In the genomic region with DNA sequence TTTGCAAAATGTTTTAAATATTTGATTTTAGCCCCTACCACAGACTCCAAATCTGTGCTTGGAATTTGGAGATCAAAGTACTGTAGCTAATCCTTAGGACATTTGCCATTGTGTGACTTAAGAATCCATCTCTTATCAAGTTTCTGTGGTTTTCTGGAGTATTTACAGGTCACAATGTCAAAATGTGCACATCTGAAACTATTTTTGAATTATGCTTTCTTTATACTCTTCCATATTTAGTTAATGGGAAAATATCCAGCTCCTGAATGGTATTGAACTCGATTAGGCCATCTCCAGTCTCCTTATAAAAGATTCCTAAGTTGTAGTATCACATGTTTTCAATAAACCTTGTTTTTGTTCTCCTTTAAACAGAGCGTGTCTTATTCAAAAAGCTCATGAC, we compare ENCODE assay signal across 1 cellular context.
TF ChIP-seq lines count a peak whose summit lies in the region.

No MANE protein-coding gene starts in this region.

TF ChIP-seq in WTC11, 78 proteins besides CTCF, POLR2A, EP300 and RAD21 (continued from another document):
- no peak for TF ChIP-seq CBFB (CRISPR knock-in tag; IDR thresholded peaks at IDR 0.05; ENCODE audit: low read depth)
- TF ChIP-seq NFYB (CRISPR knock-in tag; conservative IDR thresholded peaks at IDR 0.05; ENCODE audit: low read depth) = no peak
- no peak for TF ChIP-seq FOXP4 (CRISPR knock-in tag; IDR thresholded peaks at IDR 0.05)
- TF ChIP-seq SMAD3 (CRISPR knock-in tag; IDR thresholded peaks at IDR 0.05; ENCODE audit: borderline replicate concordance) = no peak
- no peak for TF ChIP-seq ZNF138 (CRISPR knock-in tag; conservative IDR thresholded peaks at IDR 0.05)
- TF ChIP-seq, protein P1, sequence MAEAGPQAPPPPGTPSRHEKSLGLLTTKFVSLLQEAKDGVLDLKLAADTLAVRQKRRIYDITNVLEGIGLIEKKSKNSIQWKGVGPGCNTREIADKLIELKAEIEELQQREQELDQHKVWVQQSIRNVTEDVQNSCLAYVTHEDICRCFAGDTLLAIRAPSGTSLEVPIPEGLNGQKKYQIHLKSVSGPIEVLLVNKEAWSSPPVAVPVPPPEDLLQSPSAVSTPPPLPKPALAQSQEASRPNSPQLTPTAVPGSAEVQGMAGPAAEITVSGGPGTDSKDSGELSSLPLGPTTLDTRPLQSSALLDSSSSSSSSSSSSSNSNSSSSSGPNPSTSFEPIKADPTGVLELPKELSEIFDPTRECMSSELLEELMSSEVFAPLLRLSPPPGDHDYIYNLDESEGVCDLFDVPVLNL (CRISPR knock-in tag; IDR thresholded peaks at IDR 0.05; ENCODE audit: borderline replicate concordance, low read depth) = no peak
- TF ChIP-seq SOX15 (CRISPR knock-in tag; IDR thresholded peaks at IDR 0.05) = no peak
- TF ChIP-seq FOXK1 (CRISPR knock-in tag; IDR thresholded peaks at IDR 0.05) = no peak
- TF ChIP-seq RORB (CRISPR knock-in tag; IDR thresholded peaks at IDR 0.05) = no peak
- no peak for TF ChIP-seq NR3C1 (CRISPR knock-in tag; conservative IDR thresholded peaks at IDR 0.05; ENCODE audit: low read depth)
